ENCODE assay signal across 17 cellular contexts in the genomic region with DNA sequence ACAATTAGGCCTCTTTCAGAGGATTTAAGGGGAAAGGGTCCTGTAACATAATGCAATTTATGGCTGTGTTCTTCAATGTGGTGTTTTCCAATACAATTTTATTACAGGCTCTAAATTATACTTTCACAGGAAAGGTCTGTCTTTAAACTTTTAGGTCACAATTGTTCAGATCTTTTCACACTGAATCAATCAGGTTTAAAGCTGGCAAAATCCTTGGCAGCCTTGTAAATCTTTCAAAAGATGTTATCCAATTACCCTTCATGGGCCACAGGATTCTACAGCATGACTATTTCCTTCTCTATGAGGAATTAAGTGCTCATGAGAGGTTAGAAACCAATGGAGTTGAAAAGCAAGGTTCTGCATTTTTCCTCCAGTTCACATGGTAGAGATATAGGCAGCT.
DNase-seq lines count a peak whose midpoint lies in the region; ATAC-seq and TF ChIP-seq lines count a peak whose summit lies in the region.
"Had no signal": no experiment of that assay in that cellular context is flagged by ENCODE, and none has a peak within 500 bp of the region (broad histone marks: within the 10 kb centered on the region; RNA-seq: fewer than 3 reads in every experiment).

No MANE protein-coding gene starts in this region.

- H3K9ac ChIP-seq in endodermal cell (ENCODE audit: extremely low read depth, low read length, poor library complexity, severe bottlenecking) (no peak overlapping the region), neuronal stem cell (ENCODE audit: low read depth, low read length, poor library complexity) (no peak overlapping the region)

- peaks cover 4% of the 10 kb centered on the region for H3K9me3 Mint-ChIP-seq in endodermal cell

- no peak overlapping the region for H2BK15ac ChIP-seq in neuronal stem cell (ENCODE audit: low read length)

- no peak overlapping the region for H3K4me3 Mint-ChIP-seq in endodermal cell
- H3K4me3 Mint-ChIP-seq: CD14-positive monocyte had no signal

- H2BK5ac ChIP-seq in neuronal stem cell (ENCODE audit: low read length): no peak overlapping the region

- H3K9me3 ChIP-seq in endodermal cell (ENCODE audit: control insufficient read depth, low read length) (peaks cover 5% of the 10 kb centered on the region), neuronal stem cell (replicated peaks in 1 of 2; ENCODE audit: control insufficient read depth in 2 of 2, insufficient read depth in 1 of 2, low read depth in 1 of 2, low read length in 2 of 2) (peaks cover 0 to 2% of the 10 kb centered on the region in 2 donors), left lung (no peaks in the 10 kb centered on the region)

- H3K4ac ChIP-seq in neuronal stem cell (ENCODE audit: low read length): no peak overlapping the region

- H3K18ac ChIP-seq in neuronal stem cell (ENCODE audit: low read length): no peak overlapping the region

- no peak for ATAC-seq in left lung
- no peak for ATAC-seq in GM21447 (IDR thresholded peaks at IDR 0.05; ENCODE audit: unreplicated experiment)
- no peak for ATAC-seq in HG02981 (IDR thresholded peaks at IDR 0.05; ENCODE audit: unreplicated experiment)

- H3K27me3 Mint-ChIP-seq in endodermal cell (ENCODE audit: insufficient read depth): no peaks in the 10 kb centered on the region

- no peaks in the 10 kb centered on the region for H3K79me1 ChIP-seq in neuronal stem cell (ENCODE audit: low read depth, low read length)

- H3K36me3 Mint-ChIP-seq in endodermal cell (ENCODE audit: low read depth): no peaks in the 10 kb centered on the region
- H3K36me3 Mint-ChIP-seq: CD14-positive monocyte had no signal

- no peak overlapping the region for H3K27ac Mint-ChIP-seq in endodermal cell
- H3K27ac Mint-ChIP-seq: CD14-positive monocyte had no signal

- peaks cover 7% of the 10 kb centered on the region for H3K4me1 ChIP-seq in endodermal cell (ENCODE audit: control insufficient read depth, insufficient read depth, low read length)
- peaks cover 6 to 22% of the 10 kb centered on the region in 2 donors for H3K4me1 ChIP-seq in neuronal stem cell (ENCODE audit: control insufficient read depth in 2 of 2, insufficient read depth in 1 of 2, low read depth in 1 of 2, low read length in 2 of 2)
- H3K4me1 ChIP-seq in left lung: no peaks in the 10 kb centered on the region

- peak overlapping the region; percentile 25 for H3K27ac ChIP-seq in endodermal cell (ENCODE audit: low read depth, low read length)
- peak overlapping the region; percentile 65 for H3K27ac ChIP-seq in neuronal stem cell (replicated peaks; ENCODE audit: low read length)
- H3K27ac ChIP-seq in left lung: no peak overlapping the region
- H3K27ac ChIP-seq: PC-9, SK-N-MC had no signal

- H3K27me3 ChIP-seq in endodermal cell (ENCODE audit: control insufficient read depth, insufficient read depth, low read length, poor library complexity, severe bottlenecking) (no peaks in the 10 kb centered on the region), neuronal stem cell (ENCODE audit: control insufficient read depth in 3 of 3, insufficient read depth in 3 of 3, low read depth in 1 of 3, low read length in 3 of 3) (no peaks in the 10 kb centered on the region), left lung (no peaks in the 10 kb centered on the region)

- H2BK12ac ChIP-seq in neuronal stem cell (ENCODE audit: low read length): no peak overlapping the region

- no peak overlapping the region for H2BK120ac ChIP-seq in neuronal stem cell (ENCODE audit: low read depth, low read length)

- H3K14ac ChIP-seq in neuronal stem cell (ENCODE audit: low read length): no peak overlapping the region

- intact Hi-C loops in left lung (cut with DNase I): no loop called here

- H2AK5ac ChIP-seq in neuronal stem cell (ENCODE audit: low read depth, low read length): no peak overlapping the region

- no peak for TF ChIP-seq CTCF in endodermal cell (conservative IDR thresholded peaks at IDR 0.05)
- TF ChIP-seq CTCF in left lung (IDR thresholded peaks at IDR 0.05): no peak

- peak overlapping the region; percentile 53 for H2AFZ ChIP-seq in neuronal stem cell (ENCODE audit: low read length)
- H2AFZ ChIP-seq: PC-9 had no signal

- H4K8ac ChIP-seq in neuronal stem cell (ENCODE audit: low read depth, low read length): no peak overlapping the region

- no peak overlapping the region for H3K23ac ChIP-seq in neuronal stem cell (ENCODE audit: low read depth, low read length, poor library complexity)

- H3K4me3 ChIP-seq in endodermal cell (ENCODE audit: low read length) (no peak overlapping the region), neuronal stem cell (ENCODE audit: low read length in 2 of 2) (no peak overlapping the region), left lung (no peak overlapping the region)
- H3K4me3 ChIP-seq: PC-9, SK-N-MC had no signal

- peaks cover 24% of the 10 kb centered on the region for H3K4me1 Mint-ChIP-seq in endodermal cell

- DNase-seq in CD1c-positive myeloid dendritic cell (ENCODE audit: extremely low spot score) (peak; percentile 20), MV-4-11 (lab: John Stamatoyannopoulos, UW) (peak; percentile 3), endodermal cell (no peak), neuronal stem cell (ENCODE audit: low spot score) (no peak), left lung (no peak), AG08395 (ENCODE audit: low spot score) (no peak)
- DNase-seq: DMS79, H7, Karpas-422, NCI-H2081, NCI-H2227 treated with DMSO at 0.1 percent for 48 hours, NCI-H526 treated with DMSO at 0.1 percent for 48 hours, PC-9 had no signal

- no peak overlapping the region for H4K91ac ChIP-seq in neuronal stem cell (ENCODE audit: low read depth, low read length, poor library complexity)

- H3K4me2 ChIP-seq in neuronal stem cell (ENCODE audit: insufficient read depth, low read length, poor library complexity, severe bottlenecking): no peak overlapping the region
- H3K4me2 ChIP-seq: PC-9 had no signal

- H3K36me3 ChIP-seq in endodermal cell (ENCODE audit: control insufficient read depth, insufficient read depth, low read length) (no peaks in the 10 kb centered on the region), neuronal stem cell (replicated peaks in 1 of 2; ENCODE audit: control insufficient read depth in 2 of 2, insufficient read depth in 2 of 2, low read length in 2 of 2) (no peaks in the 10 kb centered on the region), left lung (no peaks in the 10 kb centered on the region)

Comparison
In these comparisons a context has a peak if more than half of its experiments do, and no peak if none do; other contexts are left out.
1. DNase-seq: peak in CD1c-positive myeloid dendritic cell (single experiment) and MV-4-11 (single experiment); none in endodermal cell (single experiment), neuronal stem cell (single experiment), left lung (0 of 2) and AG08395 (single experiment).
2. H3K27ac ChIP-seq: peak in endodermal cell (single experiment) and neuronal stem cell (single experiment); none in left lung (0 of 2).